ENCODE assay signal across 29 cellular contexts in the genomic region with DNA sequence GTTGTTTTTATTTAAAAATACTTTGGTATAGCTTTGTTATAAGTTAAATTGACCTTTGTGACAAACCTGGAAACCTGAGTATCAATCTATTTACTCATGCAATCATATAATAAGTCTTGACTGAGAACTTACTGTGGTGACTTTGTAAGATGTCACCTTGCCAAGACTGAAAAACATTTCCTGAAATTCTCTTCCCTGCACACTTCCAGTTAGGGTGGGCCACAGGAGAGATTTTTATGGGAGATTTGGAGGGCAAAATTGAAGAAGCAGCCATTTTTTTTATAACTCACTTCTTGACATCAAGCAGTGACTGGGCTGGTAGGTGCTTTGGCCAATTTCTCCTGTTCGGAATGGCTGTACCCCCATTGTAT. TPM values are rescaled to one million over a fixed set of nuclear protein-coding genes. Genes with fewer than 3 reads are reported as not detected.
A peak's percentile ranks its signal among the peaks of the same experiment; 100 is the strongest.
DNase-seq lines count a peak whose midpoint lies in the region; ATAC-seq, FAIRE-seq and TF ChIP-seq lines count a peak whose summit lies in the region.
"Had no signal": no experiment of that assay in that cellular context is flagged by ENCODE, and none has a peak within 500 bp of the region (broad histone marks: within the 10 kb centered on the region; RNA-seq: fewer than 3 reads in every experiment).

No MANE protein-coding gene starts in this region.

- H3K4me2 ChIP-seq in HepG2 (ENCODE audit: low read depth, low read length) = peak overlapping the region; percentile 80
- H3K4me2 ChIP-seq: BLaER1 had no signal

- no peaks in the 10 kb centered on the region for H3K27me3 Mint-ChIP-seq in nephron (ENCODE audit: low read depth)
- H3K27me3 Mint-ChIP-seq in CD4-positive, alpha-beta memory T cell = peaks cover 11 to 13% of the 10 kb centered on the region in 2 donors

- H3K36me3 Mint-ChIP-seq in nephron (ENCODE audit: low read depth) = no peaks in the 10 kb centered on the region
- H3K36me3 Mint-ChIP-seq in CD4-positive, alpha-beta memory T cell = no peaks in the 10 kb centered on the region
- H3K36me3 Mint-ChIP-seq: CD14-positive monocyte; CD4-positive, CD25-positive, alpha-beta regulatory T cell; CD8-positive, alpha-beta T cell had no signal

- H3K4me3 ChIP-seq in HepG2 (replicated peaks in 1 of 3; ENCODE audit: insufficient read depth in 1 of 3, low read depth in 2 of 3, low read length in 3 of 3) = no peak overlapping the region; a peak in 1 of 6 replicates
- no peak overlapping the region for H3K4me3 ChIP-seq in CD4-positive, alpha-beta memory T cell (ENCODE audit: low read length in 2 of 2)
- H3K4me3 ChIP-seq: BLaER1, GM12878 had no signal

- peaks cover 8% of the 10 kb centered on the region for H3K4me1 Mint-ChIP-seq in nephron
- H3K4me1 Mint-ChIP-seq in CD4-positive, alpha-beta memory T cell = no peaks in the 10 kb centered on the region
- H3K4me1 Mint-ChIP-seq: CD14-positive monocyte; CD4-positive, CD25-positive, alpha-beta regulatory T cell had no signal

- H3K27ac ChIP-seq in VCaP = peak overlapping the region; percentile 20
- H3K27ac ChIP-seq in HepG2 (ENCODE audit: extremely low read length, insufficient read depth, low read length) = peak overlapping the region; percentile 85
- no peak overlapping the region for H3K27ac ChIP-seq in CD4-positive, alpha-beta memory T cell (ENCODE audit: low read depth, low read length)
- H3K27ac ChIP-seq: BLaER1 had no signal

- H3K4me1 ChIP-seq in HepG2 (ENCODE audit: insufficient read depth, low read length) = peaks cover 55% of the 10 kb centered on the region
- H3K4me1 ChIP-seq in CD4-positive, alpha-beta memory T cell (ENCODE audit: insufficient read depth, low read length) = no peaks in the 10 kb centered on the region
- H3K4me1 ChIP-seq: BE2C, BLaER1 had no signal

- H3K27me3 ChIP-seq in HepG2 (ENCODE audit: control insufficient read depth in 1 of 2, insufficient read depth in 2 of 2, low read length in 2 of 2) = no peaks in the 10 kb centered on the region
- H3K27me3 ChIP-seq in CD4-positive, alpha-beta memory T cell (ENCODE audit: insufficient read depth, low read length) = no peaks in the 10 kb centered on the region
- H3K27me3 ChIP-seq: BE2C, BLaER1 had no signal

- H4K20me1 ChIP-seq in HepG2 (ENCODE audit: insufficient read depth, low read length) = no peaks in the 10 kb centered on the region
- H4K20me1 ChIP-seq: BLaER1 had no signal

- DNase-seq in DMS53 (lab: John Stamatoyannopoulos, UW) (peak; percentile 19), DMS53 treated with DMSO at 0.1 percent for 48 hours (lab: John Stamatoyannopoulos, UW; ENCODE audit: unreplicated experiment) (no peak), HepG2 (ENCODE audit: low spot score) (no peak), Right ventricle myocardium inferior (ENCODE audit: missing footprints) (no peak), H54 (ENCODE audit: insufficient read length, low spot score) (no peak)
- DNase-seq in CD4-positive, alpha-beta memory T cell = no peak
- DNase-seq: 8988T; ACHN; BE2C; C1 segment of cervical spinal cord; CD4-positive, CD25-positive, alpha-beta regulatory T cell; CD8-positive, alpha-beta T cell; DMS 273 treated with DMSO at 0.1 percent for 48 hours; DMS153; DMS79; DND-41; EL; GDM1 had no signal

- no peak for TF ChIP-seq RAD21 in HepG2 (CRISPR knock-in tag; IDR thresholded peaks at IDR 0.05)

- no peaks in the 10 kb centered on the region for H3K79me2 ChIP-seq in HepG2 (ENCODE audit: insufficient read depth, low read length)

- FAIRE-seq in HepG2 (lab: Jason Lieb, UNC) = no peak
- FAIRE-seq in H54 (lab: Jason Lieb, UNC) = no peak
- FAIRE-seq: A204.1, GM12878, GM12892, GM18507 had no signal

- TF ChIP-seq POLR2A in HepG2 (IDR thresholded peaks at IDR 0.05; ENCODE audit: insufficient read depth in 1 of 2, low read depth in 2 of 2, low read length in 2 of 2) = no peak
- TF ChIP-seq POLR2A in H54 (IDR thresholded peaks at IDR 0.05; ENCODE audit: low read depth, low read length) = no peak

- intact Hi-C loops in HepG2 (cut with micrococcal nuclease; ENCODE audit: unreplicated experiment) (loop anchor here (10.0 kb wide), 1 partner anchor 162 kb away; no protein-coding TSS in a partner anchor), Right ventricle myocardium inferior (cut with DNase I) (no loop called here)
- intact Hi-C loops in CD4-positive, alpha-beta memory T cell (cut with micrococcal nuclease) = no loop called here

- in situ Hi-C loops in HepG2 (cut with HindIII; ENCODE audit: extremely low pct_ligation_motif_present, low pct_unique_long_range_greater_than_20kb) = no loop called here

- POLR2A ChIA-PET in HepG2 (lab: Yijun Ruan, JAX) = interaction anchor here (1.6 kb wide), 1 partner anchor 186 kb away, joined by 3 read pairs; no protein-coding TSS in a partner anchor
- POLR2A ChIA-PET in CD4-positive, alpha-beta memory T cell (lab: Charles Lee; ENCODE audit: partially characterized antibody) = no interaction called here

- H3K36me3 ChIP-seq in HepG2 (replicated peaks in 1 of 2; ENCODE audit: control insufficient read depth in 1 of 2, insufficient read depth in 2 of 2, low read length in 2 of 2) = no peaks in the 10 kb centered on the region
- no peaks in the 10 kb centered on the region for H3K36me3 ChIP-seq in CD4-positive, alpha-beta memory T cell (ENCODE audit: insufficient read depth, low read length)
- H3K36me3 ChIP-seq: BE2C, BLaER1 had no signal

- WGBS in HepG2 (ENCODE audit: low lambda C conversion rate) = 94% methylated on average over 1 of the region's 1 CpG

- H3K9me3 ChIP-seq in HepG2 (ENCODE audit: low read length) = no peaks in the 10 kb centered on the region
- H3K9me3 ChIP-seq in CD4-positive, alpha-beta memory T cell (ENCODE audit: control insufficient read depth in 1 of 2, low read length in 2 of 2) = no peaks in the 10 kb centered on the region
- H3K9me3 ChIP-seq: BE2C, BLaER1 had no signal

- H2AFZ ChIP-seq in HepG2 (ENCODE audit: low read length) = no peak overlapping the region

- no TSS peak for BruUV-seq in HepG2 (replicated peaks; lab: Mats Ljungman, UMichigan)

- peak; percentile 37; the same call in 2 of the 3 replicates for ATAC-seq in HepG2
- no peak for ATAC-seq in Right ventricle myocardium inferior
- ATAC-seq: CD8-positive, alpha-beta T cell; GM12878 had no signal

- H3K9me3 Mint-ChIP-seq in nephron = no peaks in the 10 kb centered on the region
- no peaks in the 10 kb centered on the region for H3K9me3 Mint-ChIP-seq in CD4-positive, alpha-beta memory T cell
- H3K9me3 Mint-ChIP-seq: CD8-positive, alpha-beta T cell had no signal

- H3K27ac Mint-ChIP-seq in nephron = peak overlapping the region; percentile 86 to 94 (median 90)
- H3K27ac Mint-ChIP-seq in CD4-positive, alpha-beta memory T cell = no peak overlapping the region
- H3K27ac Mint-ChIP-seq: CD14-positive monocyte; CD8-positive, alpha-beta T cell had no signal

- TF ChIP-seq CTCF in VCaP (conservative IDR thresholded peaks at IDR 0.05) (no peak), HepG2 (CRISPR knock-in tag; IDR thresholded peaks at IDR 0.05) (no peak), nephron (IDR thresholded peaks at IDR 0.05; ENCODE audit: unreplicated experiment in 3 of 3) (no peak)

- H3K4me3 Mint-ChIP-seq in nephron = no peak overlapping the region
- H3K4me3 Mint-ChIP-seq in CD4-positive, alpha-beta memory T cell = no peak overlapping the region
- H3K4me3 Mint-ChIP-seq: CD14-positive monocyte; CD4-positive, CD25-positive, alpha-beta regulatory T cell; CD8-positive, alpha-beta T cell had no signal

- H3K9ac ChIP-seq in HepG2 (ENCODE audit: insufficient read depth, low read depth, low read length) = no peak overlapping the region
- H3K9ac ChIP-seq: BLaER1 had no signal

- TF ChIP-seq EP300 in HepG2 (IDR thresholded peaks at IDR 0.05; ENCODE audit: low read depth in 2 of 2, low read length in 2 of 2) (no peak), HepG2 (CRISPR knock-in tag; IDR thresholded peaks at IDR 0.05; ENCODE audit: borderline replicate concordance) (no peak)

- CTCF ChIA-PET in HepG2 (lab: Yijun Ruan, JAX; ENCODE audit: low intra/inter-chr PET ratio, low total read pairs) = no interaction called here
- CTCF ChIA-PET in CD4-positive, alpha-beta memory T cell (lab: Charles Lee; ENCODE audit: partially characterized antibody) = no interaction called here

TF ChIP-seq in HepG2, 621 proteins besides CTCF, POLR2A, EP300 and RAD21:
- TF ChIP-seq CHD4 (IDR thresholded peaks at IDR 0.05; ENCODE audit: borderline replicate concordance, low read length) = peak; percentile 51; the same call in 1 of the 2 replicates
- no peak for TF ChIP-seq ZNF34 (CRISPR knock-in tag; IDR thresholded peaks at IDR 0.05; ENCODE audit: borderline replicate concordance)
- peak; percentile 69; the same call in 1 of the 2 replicates for TF ChIP-seq EHMT2 (IDR thresholded peaks at IDR 0.05; ENCODE audit: borderline replicate concordance, low read depth, low read length)
- TF ChIP-seq ARNT2 (CRISPR knock-in tag; IDR thresholded peaks at IDR 0.05; ENCODE audit: low read depth) = peak; percentile 48; the same call in 1 of the 2 replicates
- TF ChIP-seq NFIC (IDR thresholded peaks at IDR 0.05; ENCODE audit: low read length) = 0 out of 2 replicates have a peak, but pooled peaks have one; percentile 4
- TF ChIP-seq ASH2L (IDR thresholded peaks at IDR 0.05; ENCODE audit: insufficient read length, low read depth, low read length) = no peak

RNA-seq across cellular contexts. Expression of a gene that starts 31.4 kb away (rescaled TPM):
- total RNA-seq in HepG2 (2016; rRNA removed; fragmentation: Illumina TruSeq; extraction: Trizol) (not detected in 2 replicates), Right ventricle myocardium inferior (1.4 TPM)
- total RNA-seq in HepG2 (2016; cell fraction: cytosol; rRNA removed; fragmentation: Illumina TruSeq; extraction: Trizol; ENCODE audit: low read depth) = not detected in 2 replicates
- not detected in 2 replicates for total RNA-seq in HepG2 (2016; cell fraction: insoluble cytoplasmic fraction; rRNA removed; fragmentation: Illumina TruSeq; extraction: Trizol)
- not detected in 2 replicates for total RNA-seq in HepG2 (2016; cell fraction: membrane; rRNA removed; fragmentation: Illumina TruSeq; extraction: Trizol)
- total RNA-seq in HepG2 (2016; cell fraction: nucleus; rRNA removed; fragmentation: Illumina TruSeq; extraction: Trizol) = not detected in 2 replicates
- polyA plus RNA-seq in HepG2 (2011; rRNA removed) = not detected in 2 replicates
- not detected in 2 replicates for polyA plus RNA-seq in HepG2 (2011; cell fraction: cytosol; rRNA removed)
- not detected in 2 replicates for polyA plus RNA-seq in HepG2 (2011; cell fraction: nucleus; rRNA removed)
- not detected in 2 replicates for polyA plus RNA-seq in HepG2 (2012)
- polyA plus RNA-seq in HepG2 (2016; cell fraction: cytosol; fragmentation: Illumina TruSeq; extraction: Trizol; ENCODE audit: low read depth) = not detected in 2 replicates
- not detected in 2 replicates for polyA plus RNA-seq in HepG2 (2016; cell fraction: insoluble cytoplasmic fraction; fragmentation: Illumina TruSeq; extraction: Trizol; ENCODE audit: low read depth)
- polyA plus RNA-seq in HepG2 (2016; cell fraction: membrane; fragmentation: Illumina TruSeq; extraction: Trizol; ENCODE audit: low read depth) = not detected in 2 replicates
- not detected in 2 replicates for polyA plus RNA-seq in HepG2 (2016; cell fraction: nucleus; fragmentation: Illumina TruSeq; extraction: Trizol; ENCODE audit: insufficient read depth, low read depth)
- not detected in 2 replicates for polyA minus RNA-seq in HepG2 (2011; rRNA and poly(A)+ RNA removed; ENCODE audit: low replicate concordance)
- not detected in 2 replicates for polyA minus RNA-seq in HepG2 (2011; cell fraction: cytosol; rRNA and poly(A)+ RNA removed)
- polyA minus RNA-seq in HepG2 (2011; cell fraction: nucleus; rRNA and poly(A)+ RNA removed) = not detected in 2 replicates
- total RNA-seq in CD4-positive, alpha-beta memory T cell = not detected
- polyA plus RNA-seq in CD4-positive, alpha-beta memory T cell = not detected
- total RNA-seq: CD4-positive, CD25-positive, alpha-beta regulatory T cell; CD8-positive, alpha-beta T cell; Daoy; G401 had no signal
- polyA plus RNA-seq: AG04450; CD14-positive monocyte; CD4-positive, CD25-positive, alpha-beta regulatory T cell; GM12878 had no signal

Comparison
In these comparisons a context has a peak if more than half of its experiments do, and no peak if none do; other contexts are left out.
1. H3K27ac Mint-ChIP-seq: peak in nephron (3 of 3); none in CD4-positive, alpha-beta memory T cell (0 of 7).